Comparison of ENCODE assay signal across 1 cellular context in the genomic region with DNA sequence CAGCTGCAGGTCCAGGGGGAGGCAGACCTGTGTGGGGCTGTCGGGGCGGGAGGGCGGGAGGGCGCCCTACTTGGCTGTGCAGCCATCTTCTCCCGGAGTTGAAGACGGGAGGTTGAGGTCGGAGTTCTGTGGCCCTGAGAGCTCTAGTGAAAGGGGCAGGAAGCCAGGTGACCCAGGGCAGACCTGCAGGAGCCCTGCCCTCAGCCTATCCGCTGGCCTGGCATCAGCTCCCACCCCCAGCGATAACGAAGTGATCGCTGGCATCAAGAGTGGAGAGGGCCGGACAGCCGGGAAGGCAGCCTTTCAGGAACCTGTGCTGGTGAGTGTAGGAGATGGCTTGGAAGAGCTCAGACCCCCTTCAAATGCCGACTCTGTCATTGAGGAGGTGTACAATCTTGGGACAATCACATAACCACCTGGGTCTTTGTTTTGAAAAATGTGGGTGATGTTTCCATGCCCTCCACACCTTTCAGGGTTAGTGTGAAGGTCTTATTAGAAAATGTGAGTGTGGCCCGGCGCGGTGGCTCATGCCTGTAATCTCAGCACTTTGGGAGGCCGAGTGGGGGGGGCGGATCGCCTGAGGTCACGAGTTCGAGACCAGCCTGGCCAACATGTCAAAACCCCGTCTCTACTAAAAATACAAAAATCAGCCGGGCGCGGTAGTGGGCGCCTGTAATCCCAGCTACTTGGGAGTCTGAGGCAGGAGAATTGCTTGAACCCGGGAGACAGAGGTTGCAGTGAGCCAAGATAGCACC.
TF ChIP-seq lines count a peak whose summit lies in the region.

No MANE protein-coding gene starts in this region.

TF ChIP-seq in WTC11, 78 proteins besides CTCF, POLR2A, EP300 and RAD21 (continued from another document):
- TF ChIP-seq, protein P1, sequence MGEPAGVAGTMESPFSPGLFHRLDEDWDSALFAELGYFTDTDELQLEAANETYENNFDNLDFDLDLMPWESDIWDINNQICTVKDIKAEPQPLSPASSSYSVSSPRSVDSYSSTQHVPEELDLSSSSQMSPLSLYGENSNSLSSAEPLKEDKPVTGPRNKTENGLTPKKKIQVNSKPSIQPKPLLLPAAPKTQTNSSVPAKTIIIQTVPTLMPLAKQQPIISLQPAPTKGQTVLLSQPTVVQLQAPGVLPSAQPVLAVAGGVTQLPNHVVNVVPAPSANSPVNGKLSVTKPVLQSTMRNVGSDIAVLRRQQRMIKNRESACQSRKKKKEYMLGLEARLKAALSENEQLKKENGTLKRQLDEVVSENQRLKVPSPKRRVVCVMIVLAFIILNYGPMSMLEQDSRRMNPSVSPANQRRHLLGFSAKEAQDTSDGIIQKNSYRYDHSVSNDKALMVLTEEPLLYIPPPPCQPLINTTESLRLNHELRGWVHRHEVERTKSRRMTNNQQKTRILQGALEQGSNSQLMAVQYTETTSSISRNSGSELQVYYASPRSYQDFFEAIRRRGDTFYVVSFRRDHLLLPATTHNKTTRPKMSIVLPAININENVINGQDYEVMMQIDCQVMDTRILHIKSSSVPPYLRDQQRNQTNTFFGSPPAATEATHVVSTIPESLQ (CRISPR knock-in tag; IDR thresholded peaks at IDR 0.05): no peak
- TF ChIP-seq PRRX2 (CRISPR knock-in tag; IDR thresholded peaks at IDR 0.05) (no peak), ZNF121 (CRISPR knock-in tag; IDR thresholded peaks at IDR 0.05) (no peak), SOX15 (CRISPR knock-in tag; IDR thresholded peaks at IDR 0.05) (no peak), JAZF1 (CRISPR knock-in tag; IDR thresholded peaks at IDR 0.05) (no peak), ZNF396 (CRISPR knock-in tag; IDR thresholded peaks at IDR 0.05; ENCODE audit: borderline replicate concordance) (no peak), GTF2I (CRISPR knock-in tag; conservative IDR thresholded peaks at IDR 0.05) (no peak), SMAD4 (CRISPR knock-in tag; IDR thresholded peaks at IDR 0.05) (no peak), FOXP1 (CRISPR knock-in tag; IDR thresholded peaks at IDR 0.05; ENCODE audit: borderline replicate concordance) (no peak)
- TF ChIP-seq, protein P2, sequence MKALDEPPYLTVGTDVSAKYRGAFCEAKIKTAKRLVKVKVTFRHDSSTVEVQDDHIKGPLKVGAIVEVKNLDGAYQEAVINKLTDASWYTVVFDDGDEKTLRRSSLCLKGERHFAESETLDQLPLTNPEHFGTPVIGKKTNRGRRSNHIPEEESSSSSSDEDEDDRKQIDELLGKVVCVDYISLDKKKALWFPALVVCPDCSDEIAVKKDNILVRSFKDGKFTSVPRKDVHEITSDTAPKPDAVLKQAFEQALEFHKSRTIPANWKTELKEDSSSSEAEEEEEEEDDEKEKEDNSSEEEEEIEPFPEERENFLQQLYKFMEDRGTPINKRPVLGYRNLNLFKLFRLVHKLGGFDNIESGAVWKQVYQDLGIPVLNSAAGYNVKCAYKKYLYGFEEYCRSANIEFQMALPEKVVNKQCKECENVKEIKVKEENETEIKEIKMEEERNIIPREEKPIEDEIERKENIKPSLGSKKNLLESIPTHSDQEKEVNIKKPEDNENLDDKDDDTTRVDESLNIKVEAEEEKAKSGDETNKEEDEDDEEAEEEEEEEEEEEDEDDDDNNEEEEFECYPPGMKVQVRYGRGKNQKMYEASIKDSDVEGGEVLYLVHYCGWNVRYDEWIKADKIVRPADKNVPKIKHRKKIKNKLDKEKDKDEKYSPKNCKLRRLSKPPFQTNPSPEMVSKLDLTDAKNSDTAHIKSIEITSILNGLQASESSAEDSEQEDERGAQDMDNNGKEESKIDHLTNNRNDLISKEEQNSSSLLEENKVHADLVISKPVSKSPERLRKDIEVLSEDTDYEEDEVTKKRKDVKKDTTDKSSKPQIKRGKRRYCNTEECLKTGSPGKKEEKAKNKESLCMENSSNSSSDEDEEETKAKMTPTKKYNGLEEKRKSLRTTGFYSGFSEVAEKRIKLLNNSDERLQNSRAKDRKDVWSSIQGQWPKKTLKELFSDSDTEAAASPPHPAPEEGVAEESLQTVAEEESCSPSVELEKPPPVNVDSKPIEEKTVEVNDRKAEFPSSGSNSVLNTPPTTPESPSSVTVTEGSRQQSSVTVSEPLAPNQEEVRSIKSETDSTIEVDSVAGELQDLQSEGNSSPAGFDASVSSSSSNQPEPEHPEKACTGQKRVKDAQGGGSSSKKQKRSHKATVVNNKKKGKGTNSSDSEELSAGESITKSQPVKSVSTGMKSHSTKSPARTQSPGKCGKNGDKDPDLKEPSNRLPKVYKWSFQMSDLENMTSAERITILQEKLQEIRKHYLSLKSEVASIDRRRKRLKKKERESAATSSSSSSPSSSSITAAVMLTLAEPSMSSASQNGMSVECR (CRISPR knock-in tag; IDR thresholded peaks at IDR 0.05; ENCODE audit: borderline replicate concordance): no peak
- TF ChIP-seq, protein P3, sequence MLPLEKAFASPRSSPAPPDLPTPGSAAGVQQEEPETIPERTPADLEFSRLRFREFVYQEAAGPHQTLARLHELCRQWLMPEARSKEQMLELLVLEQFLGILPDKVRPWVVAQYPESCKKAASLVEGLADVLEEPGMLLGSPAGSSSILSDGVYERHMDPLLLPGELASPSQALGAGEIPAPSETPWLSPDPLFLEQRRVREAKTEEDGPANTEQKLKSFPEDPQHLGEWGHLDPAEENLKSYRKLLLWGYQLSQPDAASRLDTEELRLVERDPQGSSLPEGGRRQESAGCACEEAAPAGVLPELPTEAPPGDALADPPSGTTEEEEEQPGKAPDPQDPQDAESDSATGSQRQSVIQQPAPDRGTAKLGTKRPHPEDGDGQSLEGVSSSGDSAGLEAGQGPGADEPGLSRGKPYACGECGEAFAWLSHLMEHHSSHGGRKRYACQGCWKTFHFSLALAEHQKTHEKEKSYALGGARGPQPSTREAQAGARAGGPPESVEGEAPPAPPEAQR (CRISPR knock-in tag; IDR thresholded peaks at IDR 0.05): no peak
- TF ChIP-seq, protein P4, sequence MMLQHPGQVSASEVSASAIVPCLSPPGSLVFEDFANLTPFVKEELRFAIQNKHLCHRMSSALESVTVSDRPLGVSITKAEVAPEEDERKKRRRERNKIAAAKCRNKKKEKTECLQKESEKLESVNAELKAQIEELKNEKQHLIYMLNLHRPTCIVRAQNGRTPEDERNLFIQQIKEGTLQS (CRISPR knock-in tag; conservative IDR thresholded peaks at IDR 0.05): no peak
TF ChIP-seq in WTC11: peak in this region for 0.
